9 cellular contexts compared by ENCODE assay signal in the genomic region with DNA sequence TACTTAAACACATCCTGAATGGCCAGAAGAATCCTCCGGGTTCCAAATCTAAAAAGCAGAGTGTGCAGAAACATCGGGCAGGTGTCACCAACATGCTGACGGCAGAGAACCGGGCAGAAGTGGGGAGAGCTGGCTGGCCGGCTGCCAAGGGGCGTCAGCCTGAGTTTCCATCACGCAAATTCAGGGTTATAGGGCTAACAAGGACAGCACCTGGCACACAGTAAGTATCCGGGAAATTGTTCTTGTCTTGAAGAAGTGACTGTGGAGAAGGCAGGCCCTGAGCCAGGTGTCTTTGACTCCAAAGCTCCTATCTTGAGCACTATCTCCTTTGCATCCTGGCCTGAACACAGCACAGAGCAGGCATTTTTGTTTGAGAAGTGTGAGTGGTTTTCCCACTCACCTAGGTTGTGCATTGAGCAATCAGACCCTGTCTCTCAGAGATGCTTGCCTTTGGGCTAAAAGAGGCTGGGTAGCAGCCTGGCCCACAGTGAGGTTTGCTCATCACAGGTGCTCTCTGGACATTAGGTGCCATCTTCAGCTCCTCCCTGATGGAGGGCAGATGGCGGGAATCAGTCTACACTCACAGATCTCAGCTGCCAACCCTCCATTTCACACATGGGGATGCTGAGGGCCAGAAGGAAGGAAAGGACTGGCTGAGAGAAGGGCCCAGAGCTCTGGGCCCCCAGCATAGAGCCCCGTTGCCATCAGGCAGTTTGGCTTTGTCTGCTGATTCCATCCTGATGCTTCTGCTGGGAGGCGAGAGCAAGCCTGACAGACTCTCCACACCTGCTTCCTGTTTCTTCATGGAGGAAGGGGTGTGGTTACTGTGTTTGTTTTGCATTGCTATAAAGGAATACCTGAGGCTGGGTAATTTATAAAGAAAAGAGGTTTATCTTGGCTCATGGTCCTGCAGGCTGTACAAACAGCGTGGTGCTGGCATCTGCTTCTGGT. TPM values are rescaled to one million over a fixed set of nuclear protein-coding genes. Genes with fewer than 3 reads are reported as not detected.
A peak's percentile ranks its signal among the peaks of the same experiment; 100 is the strongest.
DNase-seq lines count a peak whose midpoint lies in the region; ATAC-seq and TF ChIP-seq lines count a peak whose summit lies in the region.
"Had no signal": no experiment of that assay in that cellular context is flagged by ENCODE, and none has a peak within 500 bp of the region (broad histone marks: within the 10 kb centered on the region; RNA-seq: fewer than 3 reads in every experiment).

No MANE protein-coding gene starts in this region.

- TF ChIP-seq CTCF in osteoblast (IDR thresholded peaks at IDR 0.05; ENCODE audit: extremely low read depth, low read depth, low read length): no peak

- ATAC-seq in GM18868 (IDR thresholded peaks at IDR 0.05; ENCODE audit: unreplicated experiment) (peak; percentile 36), GM21737 (IDR thresholded peaks at IDR 0.05; ENCODE audit: unreplicated experiment) (no peak), HG03457 (IDR thresholded peaks at IDR 0.05; ENCODE audit: unreplicated experiment) (no peak), HG02870 (IDR thresholded peaks at IDR 0.05; ENCODE audit: unreplicated experiment) (no peak), GM19452 (IDR thresholded peaks at IDR 0.05; ENCODE audit: unreplicated experiment) (no peak)

- H3K4me3 Mint-ChIP-seq in activated CD4-positive, alpha-beta memory T cell treated with anti-CD3 and anti-CD28 coated beads for 36 hours: no peak overlapping the region

- H3K27ac ChIP-seq in osteoblast (ENCODE audit: low read depth, low read length): no peak overlapping the region

- H3K36me3 ChIP-seq in osteoblast (ENCODE audit: insufficient read depth, low read length): no peaks in the 10 kb centered on the region

- H3K27me3 ChIP-seq in osteoblast (ENCODE audit: insufficient read depth, low read length): peaks cover 7% of the 10 kb centered on the region

- H3K27me3 Mint-ChIP-seq in activated CD4-positive, alpha-beta memory T cell treated with anti-CD3 and anti-CD28 coated beads for 36 hours: no peaks in the 10 kb centered on the region

- H3K4me1 Mint-ChIP-seq in activated CD4-positive, alpha-beta memory T cell treated with anti-CD3 and anti-CD28 coated beads for 36 hours (ENCODE audit: low read depth): peaks cover 27% of the 10 kb centered on the region

- H3K4me3 ChIP-seq in osteoblast (ENCODE audit: insufficient read depth, low read length): no peak overlapping the region

- H3K9me3 Mint-ChIP-seq in activated CD4-positive, alpha-beta memory T cell treated with anti-CD3 and anti-CD28 coated beads for 36 hours: peaks cover 6% of the 10 kb centered on the region

- no peaks in the 10 kb centered on the region for H3K79me2 ChIP-seq in osteoblast (ENCODE audit: insufficient read depth, low read length)

- H3K27ac Mint-ChIP-seq in activated CD4-positive, alpha-beta memory T cell treated with anti-CD3 and anti-CD28 coated beads for 36 hours: peak overlapping the region; percentile 64

- DNase-seq in NCI-H2029 (lab: John Stamatoyannopoulos, UW) (peak; percentile 53), osteoblast (ENCODE audit: insufficient read length, low spot score, missing footprints) (peak; percentile 66)
- DNase-seq in activated CD4-positive, alpha-beta memory T cell treated with anti-CD3 and anti-CD28 coated beads for 36 hours: peak; percentile 59
- DNase-seq: anterior cingulate cortex had no signal

- H4K20me1 ChIP-seq in osteoblast (ENCODE audit: insufficient read depth, low read length): peaks cover 6% of the 10 kb centered on the region

- H3K4me2 ChIP-seq in osteoblast (ENCODE audit: insufficient read depth, low read length): no peak overlapping the region

- CTCF ChIA-PET in activated CD4-positive, alpha-beta memory T cell treated with anti-CD3 and anti-CD28 coated beads for 36 hours (lab: Charles Lee): no interaction called here

- POLR2A ChIA-PET in activated CD4-positive, alpha-beta memory T cell treated with anti-CD3 and anti-CD28 coated beads for 36 hours (lab: Charles Lee): no interaction called here

- H2AFZ ChIP-seq in osteoblast (ENCODE audit: low read length): no peak overlapping the region

- peaks cover 10% of the 10 kb centered on the region for H3K4me1 ChIP-seq in osteoblast (ENCODE audit: insufficient read depth, low read length)

- H3K9me3 ChIP-seq in osteoblast (ENCODE audit: low read depth, low read length): no peaks in the 10 kb centered on the region

- no peaks in the 10 kb centered on the region for H3K36me3 Mint-ChIP-seq in activated CD4-positive, alpha-beta memory T cell treated with anti-CD3 and anti-CD28 coated beads for 36 hours

- intact Hi-C loops in activated CD4-positive, alpha-beta memory T cell treated with anti-CD3 and anti-CD28 coated beads for 36 hours (cut with micrococcal nuclease): loop anchor here (5.0 kb wide), 2 partner anchors 35 to 45 kb away; no protein-coding TSS in a partner anchor

RNA-seq across cellular contexts. Expression of a gene that starts 52.8 kb away (rescaled TPM):
- 1 to 10 TPM; 2.8 to 4.4 TPM for total RNA-seq in activated CD4-positive, alpha-beta memory T cell treated with anti-CD3 and anti-CD28 coated beads for 36 hours
- total RNA-seq in osteoblast: 2.2 and 2.7 TPM in 2 replicates
